In genomic region chr22:43228330-43228729, GRCh38 we compare ENCODE assay signal across 8 cellular contexts. TPM values are rescaled to one million over a fixed set of nuclear protein-coding genes. Genes with fewer than 3 reads are reported as not detected.
A peak's percentile ranks its signal among the peaks of the same experiment; 100 is the strongest.
DNase-seq lines count a peak whose midpoint lies in the region; ATAC-seq and TF ChIP-seq lines count a peak whose summit lies in the region.

No MANE protein-coding gene starts in this region.

- no peaks in the 10 kb centered on the region for H3K79me2 ChIP-seq in Loucy (ENCODE audit: insufficient read depth, low read length)

- H3K9ac ChIP-seq in Loucy (ENCODE audit: low read depth, low read length, poor library complexity, severe bottlenecking), result no peak overlapping the region

- peak overlapping the region; percentile 44 for H3K27ac Mint-ChIP-seq in nephron progenitor cell

- H3K36me3 ChIP-seq in Loucy (ENCODE audit: insufficient read depth, low read length), result no peaks in the 10 kb centered on the region
- H3K36me3 ChIP-seq in adrenal gland (replicated peaks in 1 of 2), result no peaks in the 10 kb centered on the region

- no peak for TF ChIP-seq POLR2A in adrenal gland (IDR thresholded peaks at IDR 0.05)

- DNase-seq in NCI-H82 (lab: John Stamatoyannopoulos, UW) (peak; percentile 45), NCI-H82 treated with DMSO at 0.1 percent for 48 hours (lab: John Stamatoyannopoulos, UW; ENCODE audit: unreplicated experiment) (no peak), adrenal gland (peak in 6 of 7 donors; percentile 39 to 70 (median 54)), nephron progenitor cell (peak; percentile 62), substantia nigra (lab: John Stamatoyannopoulos, UW) (no peak), NCI-H146 treated with DMSO at 0.1 percent for 48 hours (lab: John Stamatoyannopoulos, UW; ENCODE audit: unreplicated experiment) (no peak)

- H3K27ac ChIP-seq in adrenal gland (no peak overlapping the region), substantia nigra (ENCODE audit: low read depth, low read length, poor library complexity, severe bottlenecking) (no peak overlapping the region)

- TF ChIP-seq CTCF in Loucy (conservative IDR thresholded peaks at IDR 0.05; ENCODE audit: low read length), result peak; percentile 73
- peak; percentile 10 to 44 (median 30) for TF ChIP-seq CTCF in adrenal gland (IDR thresholded peaks at IDR 0.05)
- TF ChIP-seq CTCF in nephron progenitor cell (IDR thresholded peaks at IDR 0.05), result peak; percentile 36

- H3K4me1 ChIP-seq in Loucy (ENCODE audit: insufficient read depth, low read length, poor library complexity, severe bottlenecking), result peaks cover 6% of the 10 kb centered on the region
- H3K4me1 ChIP-seq in adrenal gland (replicated peaks in 1 of 2), result no peaks in the 10 kb centered on the region

- H3K9me3 Mint-ChIP-seq in nephron progenitor cell, result no peaks in the 10 kb centered on the region

- H3F3A ChIP-seq in Loucy (ENCODE audit: low read depth), result no peaks in the 10 kb centered on the region

- no peak overlapping the region for H3K4me3 Mint-ChIP-seq in nephron progenitor cell

- peaks cover 65% of the 10 kb centered on the region for H3K4me1 Mint-ChIP-seq in nephron progenitor cell

- H3K9me2 ChIP-seq in Loucy (replicated peaks; ENCODE audit: low read depth, low read length), result no peaks in the 10 kb centered on the region

- H3K4me2 ChIP-seq in Loucy (ENCODE audit: low read depth, low read length, poor library complexity, severe bottlenecking), result no peak overlapping the region

- no peak overlapping the region for H3K4me3 ChIP-seq in Loucy (ENCODE audit: low read length, poor library complexity, severe bottlenecking)
- no peak overlapping the region for H3K4me3 ChIP-seq in adrenal gland

- WGBS in adrenal gland, 4 donors, result 65 to 78% (median 68%) methylated on average over 8 of the region's 8 CpGs

- H3K27me3 ChIP-seq in Loucy (ENCODE audit: insufficient read depth, low read length, poor library complexity, severe bottlenecking) (no peaks in the 10 kb centered on the region), adrenal gland (no peaks in the 10 kb centered on the region)

- no peaks in the 10 kb centered on the region for H4K20me1 ChIP-seq in Loucy (ENCODE audit: insufficient read depth, low read length, poor library complexity, severe bottlenecking)

- intact Hi-C loops in adrenal gland (cut with DNase I), result loop anchor here in 1 of 2 donors (2.0 kb wide), 1 partner anchor 118 kb away; no protein-coding TSS in a partner anchor

- H2AFZ ChIP-seq in Loucy (ENCODE audit: low read length), result no peak overlapping the region

- peaks cover 20% of the 10 kb centered on the region for H3K36me3 Mint-ChIP-seq in nephron progenitor cell (ENCODE audit: low read depth)

- no peaks in the 10 kb centered on the region for H3K9me3 ChIP-seq in Loucy (ENCODE audit: insufficient read depth, low read depth, low read length)
- H3K9me3 ChIP-seq in adrenal gland (replicated peaks in 1 of 3), result no peaks in the 10 kb centered on the region

- peaks cover 33% of the 10 kb centered on the region for H3K27me3 Mint-ChIP-seq in nephron progenitor cell (ENCODE audit: low read depth, poor library complexity)

- no peak for ATAC-seq in HG02840 (IDR thresholded peaks at IDR 0.05; ENCODE audit: low FRiP score, unreplicated experiment)

RNA-seq across cellular contexts. Expression of gene TTLL12, which starts 41.4 kb away (rescaled TPM):
- total RNA-seq in adrenal gland, result 10 to 100 TPM; 36.5 to 85.2 (median 63.6) TPM
- 10 to 100 TPM; 22.6 to 40.0 (median 22.8) TPM for polyA plus RNA-seq in adrenal gland

Comparison
In these comparisons a context has a peak if more than half of its experiments do, and no peak if none do; other contexts are left out.
1. DNase-seq: peak in NCI-H82 (single experiment), adrenal gland (6 of 7) and nephron progenitor cell (single experiment); none in NCI-H82 treated with DMSO at 0.1 percent for 48 hours (single experiment), substantia nigra (0 of 49) and NCI-H146 treated with DMSO at 0.1 percent for 48 hours (single experiment).
2. Peak in every context shown above with its lines, with median percentiles within 50 percentile points of each other: CTCF ChIP-seq.